ENCODE assay signal across 10 cellular contexts in genomic region chr7:835491-836401, GRCh38. TPM values are rescaled to one million over a fixed set of nuclear protein-coding genes. Genes with fewer than 3 reads are reported as not detected.
DNase-seq lines count a peak whose midpoint lies in the region; ATAC-seq, FAIRE-seq and TF ChIP-seq lines count a peak whose summit lies in the region.
"Had no signal": no experiment of that assay in that cellular context is flagged by ENCODE, and none has a peak within 500 bp of the region (broad histone marks: within the 10 kb centered on the region; RNA-seq: fewer than 3 reads in every experiment).

No MANE protein-coding gene starts in this region.

- H3K79me2 ChIP-seq in SK-N-SH (ENCODE audit: insufficient read depth) = peaks cover 88% of the 10 kb centered on the region

- peak overlapping the region; percentile 97 for H3K27ac Mint-ChIP-seq in glutamatergic neuron (ENCODE audit: unreplicated experiment)
- H3K27ac Mint-ChIP-seq: mesothelial cell of epicardium had no signal

- DNase-seq in RWPE1 (ENCODE audit: low spot score) (peak; percentile 75), glutamatergic neuron (no peak), GOT3 (lab: John Stamatoyannopoulos, UW) (no peak), SK-N-SH (no peak), D721Med (ENCODE audit: insufficient read length, low spot score) (no peak), NCI-H526 treated with DMSO at 0.1 percent for 48 hours (lab: John Stamatoyannopoulos, UW) (no peak)
- DNase-seq: NCI-H1436 had no signal

- peak; percentile 38 for ATAC-seq in HG02610 (IDR thresholded peaks at IDR 0.05; ENCODE audit: unreplicated experiment)

- H3K4me1 ChIP-seq in SK-N-SH (ENCODE audit: control insufficient read depth in 1 of 2, insufficient read depth in 2 of 2, low read depth in 1 of 2, low read length in 1 of 2) = peaks cover 12 to 23% of the 10 kb centered on the region in 2 experiments; a peak in 3 of 4 replicates

- POLR2A ChIA-PET in RWPE1 (lab: Yijun Ruan, JAX; ENCODE audit: low non-redundant PET) = no interaction called here
- POLR2A ChIA-PET in SK-N-SH (lab: Yijun Ruan, JAX) = no interaction called here

- no peak overlapping the region for H3K9ac ChIP-seq in SK-N-SH

- WGBS in SK-N-SH (ENCODE audit: low lambda C conversion rate) = 90% methylated on average over 27 of the region's 27 CpGs

- peaks cover 20 to 33% of the 10 kb centered on the region in 2 experiments for H3K36me3 ChIP-seq in SK-N-SH (replicated peaks in 1 of 2; ENCODE audit: control insufficient read depth in 1 of 2, insufficient read depth in 2 of 2, low read length in 1 of 2)

- H3K36me3 Mint-ChIP-seq in glutamatergic neuron (ENCODE audit: unreplicated experiment) = no peaks in the 10 kb centered on the region

- no peak for TF ChIP-seq EP300 in SK-N-SH (IDR thresholded peaks at IDR 0.05; ENCODE audit: borderline replicate concordance in 1 of 2, low read depth in 1 of 2, low read length in 1 of 2)

- H3F3A ChIP-seq in SK-N-SH (replicated peaks; ENCODE audit: insufficient read depth) = peaks cover 30% of the 10 kb centered on the region

- peak overlapping the region; percentile 67 for H3K4me3 Mint-ChIP-seq in glutamatergic neuron (ENCODE audit: unreplicated experiment)
- H3K4me3 Mint-ChIP-seq: mesothelial cell of epicardium had no signal

- H3K9me3 Mint-ChIP-seq in glutamatergic neuron (ENCODE audit: unreplicated experiment) = peaks cover 15% of the 10 kb centered on the region
- H3K9me3 Mint-ChIP-seq: mesothelial cell of epicardium had no signal

- H3K9me3 ChIP-seq in SK-N-SH = no peaks in the 10 kb centered on the region

- H2AFZ ChIP-seq in SK-N-SH (ENCODE audit: low read depth) = no peak overlapping the region

- H3K27ac ChIP-seq in RWPE1 (peak overlapping the region; percentile 100), skin epidermis (peak overlapping the region in 20 of 21 experiments; percentile 10 to 88 (median 72)), SK-N-SH (ENCODE audit: low read depth in 2 of 2, low read length in 1 of 2) (no peak overlapping the region; a peak in 1 of 4 replicates)

- peaks cover 22% of the 10 kb centered on the region for H4K20me1 ChIP-seq in SK-N-SH (ENCODE audit: insufficient read depth)

- peaks cover 69% of the 10 kb centered on the region for H3K4me1 Mint-ChIP-seq in glutamatergic neuron (ENCODE audit: low read depth, unreplicated experiment)

- CTCF ChIA-PET in RWPE1 (lab: Yijun Ruan, JAX) (interaction anchor here (0.9 to 1.4 kb wide), 2 partner anchors 18 to 49 kb away, joined by 3 to 5 read pairs; no protein-coding TSS in a partner anchor), SK-N-SH (lab: Yijun Ruan, JAX) (interaction anchor here (0.6 to 11.8 kb wide), 16 partner anchors 8 to 131 kb away, joined by 3 to 112 read pairs (median 5); partner anchors contain the start of gene GET4)

- no peaks in the 10 kb centered on the region for H3K27me3 ChIP-seq in SK-N-SH (ENCODE audit: insufficient read depth)

- H3K27me3 Mint-ChIP-seq in glutamatergic neuron (ENCODE audit: unreplicated experiment) = peaks cover 17% of the 10 kb centered on the region

- TF ChIP-seq CTCF in RWPE1 (conservative IDR thresholded peaks at IDR 0.05; ENCODE audit: low read depth) (no peak), glutamatergic neuron (IDR thresholded peaks at IDR 0.05; ENCODE audit: partially characterized antibody, unreplicated experiment) (no peak), SK-N-SH (IDR thresholded peaks at IDR 0.05) (no peak), D721Med (IDR thresholded peaks at IDR 0.05; ENCODE audit: insufficient read depth, missing control alignments) (no peak)

- no peaks in the 10 kb centered on the region for H3K9me2 ChIP-seq in SK-N-SH

- no peak overlapping the region for H3K4me2 ChIP-seq in SK-N-SH

- H3K4me3 ChIP-seq in skin epidermis = no peak overlapping the region
- no peak overlapping the region for H3K4me3 ChIP-seq in SK-N-SH (ENCODE audit: low read depth in 2 of 2, low read length in 1 of 2)

- FAIRE-seq in D721Med (lab: Jason Lieb, UNC) = no peak

- no peak for TF ChIP-seq RAD21 in SK-N-SH (IDR thresholded peaks at IDR 0.05; ENCODE audit: low read length)

TF ChIP-seq in SK-N-SH, 30 proteins besides CTCF, POLR2A, EP300 and RAD21:
- TF ChIP-seq TEAD4 (IDR thresholded peaks at IDR 0.05; ENCODE audit: borderline replicate concordance, insufficient read depth) = no peak
- no peak for TF ChIP-seq GABPA (IDR thresholded peaks at IDR 0.05; ENCODE audit: low read depth)
- TF ChIP-seq TAF1 (IDR thresholded peaks at IDR 0.05; ENCODE audit: borderline replicate concordance, low read depth, low read length) = no peak
- TF ChIP-seq RXRA (IDR thresholded peaks at IDR 0.05; ENCODE audit: borderline replicate concordance, low read depth) = no peak
- no peak for TF ChIP-seq GATA2 (CRISPR knock-in tag; IDR thresholded peaks at IDR 0.05)
- no peak for TF ChIP-seq RCOR1 (IDR thresholded peaks at IDR 0.05; ENCODE audit: low read length)
- TF ChIP-seq FOSL2 (IDR thresholded peaks at IDR 0.05; ENCODE audit: borderline replicate concordance, low read depth) = no peak
- no peak for TF ChIP-seq SIN3A (IDR thresholded peaks at IDR 0.05; ENCODE audit: borderline replicate concordance, low read depth, low read length)
- no peak for TF ChIP-seq EZH2phosphoT487 (IDR thresholded peaks at IDR 0.05; ENCODE audit: borderline replicate concordance, low read depth)
- TF ChIP-seq PBX3 (IDR thresholded peaks at IDR 0.05) = no peak
- no peak for TF ChIP-seq ELF1 (IDR thresholded peaks at IDR 0.05)
- no peak for TF ChIP-seq NRF1 (IDR thresholded peaks at IDR 0.05; ENCODE audit: low read depth, low read length)
- TF ChIP-seq JUND (IDR thresholded peaks at IDR 0.05) = no peak
- TF ChIP-seq MEF2A (IDR thresholded peaks at IDR 0.05; ENCODE audit: borderline replicate concordance, low read depth) = no peak
- no peak for TF ChIP-seq POLR2AphosphoS5 (IDR thresholded peaks at IDR 0.05; ENCODE audit: low read depth, low read length)
- no peak for TF ChIP-seq RFX5 (IDR thresholded peaks at IDR 0.05; ENCODE audit: low read length)
- TF ChIP-seq MXI1 (IDR thresholded peaks at IDR 0.05; ENCODE audit: low read depth, low read length) = no peak

RNA-seq across cellular contexts. Expression of gene SUN1, which starts 3.5 kb away (rescaled TPM):
- 879 TPM for total RNA-seq in glutamatergic neuron (ENCODE audit: unreplicated experiment)
- 369 and 560 TPM in 2 replicates for polyA plus RNA-seq in SK-N-SH (2012; rRNA removed)
- polyA plus RNA-seq in SK-N-SH (2012; cell fraction: cytosol; rRNA removed) = 137 and 282 TPM in 2 replicates
- polyA plus RNA-seq in SK-N-SH (2012; cell fraction: nucleus; rRNA removed) = 1,170 and 1,470 TPM in 2 replicates

RNA-seq across cellular contexts. Expression of gene GET4, which starts 40.6 kb away (rescaled TPM):
- total RNA-seq in glutamatergic neuron (ENCODE audit: unreplicated experiment) = 70.2 TPM
- polyA plus RNA-seq in SK-N-SH (2012; rRNA removed) = 63.1 and 65.4 TPM in 2 replicates
- 20.4 and 32.7 TPM in 2 replicates for polyA plus RNA-seq in SK-N-SH (2012; cell fraction: cytosol; rRNA removed)
- 341 and 380 TPM in 2 replicates for polyA plus RNA-seq in SK-N-SH (2012; cell fraction: nucleus; rRNA removed)

Comparison
In these comparisons a context has a peak if more than half of its experiments do, and no peak if none do; other contexts are left out.
1. H3K27ac ChIP-seq: peak in RWPE1 (single experiment) and skin epidermis (20 of 21); none in SK-N-SH (0 of 2).